25 cellular contexts compared by ENCODE assay signal in the genomic region with DNA sequence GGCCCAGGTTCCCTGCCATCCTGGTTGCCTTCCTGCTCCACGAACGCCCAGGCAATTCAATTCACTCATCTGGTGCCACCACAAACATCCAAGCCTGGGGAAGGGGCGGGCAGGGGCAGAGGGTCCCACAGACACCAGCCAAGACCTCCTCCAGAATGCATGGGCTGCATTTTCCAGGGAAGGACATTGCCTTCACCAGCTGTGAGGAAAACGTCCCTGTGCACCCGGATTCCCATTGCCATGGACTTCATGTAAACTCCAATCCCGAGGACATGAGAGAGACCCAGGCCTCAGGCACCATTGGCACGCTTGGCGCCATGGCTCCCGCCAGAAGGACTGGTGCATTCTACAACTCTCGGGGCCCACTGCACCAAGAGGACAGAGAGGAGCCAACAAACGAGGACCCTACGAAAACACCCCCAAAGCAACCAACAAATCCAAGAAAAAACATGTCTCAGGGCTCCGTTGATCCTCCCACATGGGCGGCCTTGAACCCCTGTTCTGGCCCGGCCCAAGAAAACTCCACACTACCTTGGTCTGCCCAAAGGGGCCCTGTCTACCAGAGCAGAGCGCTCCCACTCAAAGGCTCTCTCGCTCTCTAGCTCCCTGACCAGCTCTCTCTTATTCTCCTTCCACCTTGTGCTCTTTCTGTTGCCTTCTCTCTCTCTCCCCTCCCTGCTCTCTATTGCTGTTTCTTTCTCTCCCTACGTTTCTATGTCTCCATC.
"Had no signal": no experiment of that assay in that cellular context is flagged by ENCODE, and none has a peak within 500 bp of the region (broad histone marks: within the 10 kb centered on the region; RNA-seq: fewer than 3 reads in every experiment).

No MANE protein-coding gene starts in this region.

- H3K27me3 ChIP-seq: hepatocyte, neural progenitor cell, neutrophil, pancreas, sigmoid colon, spleen, suprapubic skin, tibial artery, upper lobe of right lung had no signal

- H3K4me3 Mint-ChIP-seq: memory B cell; natural killer cell; nephron progenitor cell; neural progenitor cell; stimulated activated effector memory CD8-positive, alpha-beta T cell treated with anti-CD3 and anti-CD28 coated beads, Interleukin-12 subunit alpha, Interleukin-12 subunit beta, amount 100 ng/mL, for 72 hours; stimulated activated naive CD8-positive, alpha-beta T cell treated with anti-CD3 and anti-CD28 coated beads, Interleukin-15, Interleukin-2, amounts not matched to agents 100 ng/mL and 50 ng/mL, for 24 hours had no signal

- H3K27ac ChIP-seq: hepatocyte, left ventricle myocardium inferior, neural progenitor cell, neutrophil, pancreas, prostate gland, sigmoid colon, spleen, suprapubic skin, thoracic aorta, tibial artery, upper lobe of right lung had no signal

- H3K4me3 ChIP-seq: hepatocyte, left ventricle myocardium inferior, neural progenitor cell, pancreas, prostate gland, sigmoid colon, spleen, suprapubic skin, thoracic aorta, tibial artery, upper lobe of right lung had no signal

- H3K27ac Mint-ChIP-seq: memory B cell; natural killer cell; nephron progenitor cell; neural progenitor cell; stimulated activated effector memory CD8-positive, alpha-beta T cell treated with anti-CD3 and anti-CD28 coated beads, Interleukin-12 subunit alpha, Interleukin-12 subunit beta, amount 100 ng/mL, for 72 hours; stimulated activated naive CD8-positive, alpha-beta T cell treated with anti-CD3 and anti-CD28 coated beads, Interleukin-15, Interleukin-2, amounts not matched to agents 100 ng/mL and 50 ng/mL, for 24 hours had no signal

- H3K36me3 Mint-ChIP-seq: natural killer cell; stimulated activated effector memory CD8-positive, alpha-beta T cell treated with anti-CD3 and anti-CD28 coated beads, Interleukin-12 subunit alpha, Interleukin-12 subunit beta, amount 100 ng/mL, for 72 hours had no signal

- H3K4me1 Mint-ChIP-seq: natural killer cell, nephron progenitor cell, neural progenitor cell had no signal

- ATAC-seq: natural killer cell; pancreas; stimulated activated effector memory CD8-positive, alpha-beta T cell treated with anti-CD3 and anti-CD28 coated beads, Interleukin-12 subunit alpha, Interleukin-12 subunit beta, amount 100 ng/mL, for 72 hours; upper lobe of right lung had no signal

- H3K36me3 ChIP-seq: left ventricle myocardium inferior, neural progenitor cell, neutrophil, pancreas, prostate gland, sigmoid colon, spleen, suprapubic skin, thoracic aorta, tibial artery, upper lobe of right lung had no signal

- H3K9me3 Mint-ChIP-seq: stimulated activated effector memory CD8-positive, alpha-beta T cell treated with anti-CD3 and anti-CD28 coated beads, Interleukin-12 subunit alpha, Interleukin-12 subunit beta, amount 100 ng/mL, for 72 hours; stimulated activated naive CD8-positive, alpha-beta T cell treated with anti-CD3 and anti-CD28 coated beads, Interleukin-15, Interleukin-2, amounts not matched to agents 100 ng/mL and 50 ng/mL, for 24 hours had no signal

- H3K4me1 ChIP-seq: left ventricle myocardium inferior, neural progenitor cell, pancreas, prostate gland, sigmoid colon, spleen, suprapubic skin, tibial artery, upper lobe of right lung had no signal

- H3K27me3 Mint-ChIP-seq: stimulated activated naive CD8-positive, alpha-beta T cell treated with anti-CD3 and anti-CD28 coated beads, Interleukin-15, Interleukin-2, amounts not matched to agents 100 ng/mL and 50 ng/mL, for 24 hours had no signal

- H3K9me3 ChIP-seq: left ventricle myocardium inferior, neutrophil, pancreas, prostate gland, suprapubic skin, thoracic aorta, upper lobe of right lung had no signal

- DNase-seq: islet precursor cell; left ventricle myocardium inferior; natural killer cell; nephron progenitor cell; occipital lobe; pancreas; retina; right cardiac atrium; sigmoid colon; small intestine; spleen; stimulated activated CD4-positive, alpha-beta T cell treated with anti-CD3 and anti-CD28 coated beads, Interleukin-4, amount 100 ng/mL, for 24 hours; stimulated activated naive CD4-positive, alpha-beta T cell; tibial artery; trophoblast cell; upper lobe of right lung had no signal
